Comparison of ENCODE assay signal across 15 cellular contexts in genomic region chr1:150528196-150528595, GRCh38. TPM values are rescaled to one million over a fixed set of nuclear protein-coding genes. Genes with fewer than 3 reads are reported as not detected.
DNase-seq lines count a peak whose midpoint lies in the region; ATAC-seq and TF ChIP-seq lines count a peak whose summit lies in the region.
"Had no signal": no experiment of that assay in that cellular context is flagged by ENCODE, and none has a peak within 500 bp of the region (broad histone marks: within the 10 kb centered on the region; RNA-seq: fewer than 3 reads in every experiment).

No MANE protein-coding gene starts in this region.

- no peaks in the 10 kb centered on the region for H3K9me3 Mint-ChIP-seq in activated CD4-positive, alpha-beta memory T cell treated with anti-CD3 and anti-CD28 coated beads for 36 hours

- H3K4me1 ChIP-seq in mammary epithelial cell (ENCODE audit: insufficient read depth, low read length), result peaks cover 12% of the 10 kb centered on the region
- no peaks in the 10 kb centered on the region for H3K4me1 ChIP-seq in breast epithelium
- H3K4me1 ChIP-seq in colonic mucosa, result peaks cover 6% of the 10 kb centered on the region

- H3K27ac ChIP-seq in mammary epithelial cell (ENCODE audit: insufficient read depth, low read depth, low read length), result no peak overlapping the region
- H3K27ac ChIP-seq in breast epithelium, result no peak overlapping the region
- no peak overlapping the region for H3K27ac ChIP-seq in colonic mucosa
- H3K27ac ChIP-seq: adrenal gland, PC-9, thoracic aorta had no signal

- H3K9me3 ChIP-seq in mammary epithelial cell (replicated peaks; ENCODE audit: insufficient read depth, low read length) (no peaks in the 10 kb centered on the region), breast epithelium (no peaks in the 10 kb centered on the region), colonic mucosa (no peaks in the 10 kb centered on the region)
- H3K9me3 ChIP-seq: adrenal gland, thoracic aorta had no signal

- no peaks in the 10 kb centered on the region for H3K36me3 Mint-ChIP-seq in activated CD4-positive, alpha-beta memory T cell treated with anti-CD3 and anti-CD28 coated beads for 36 hours

- no peaks in the 10 kb centered on the region for H4K20me1 ChIP-seq in mammary epithelial cell (ENCODE audit: insufficient read depth, low read length)

- no peaks in the 10 kb centered on the region for H3K27me3 Mint-ChIP-seq in activated CD4-positive, alpha-beta memory T cell treated with anti-CD3 and anti-CD28 coated beads for 36 hours
- H3K27me3 Mint-ChIP-seq: progenitor cell of endocrine pancreas had no signal

- H3K4me1 Mint-ChIP-seq in activated CD4-positive, alpha-beta memory T cell treated with anti-CD3 and anti-CD28 coated beads for 36 hours (ENCODE audit: low read depth), result no peaks in the 10 kb centered on the region

- POLR2A ChIA-PET in activated CD4-positive, alpha-beta memory T cell treated with anti-CD3 and anti-CD28 coated beads for 36 hours (lab: Charles Lee), result no interaction called here

- peak; percentile 30 for ATAC-seq in esophagus mucosa

- H3K9ac ChIP-seq in mammary epithelial cell (ENCODE audit: insufficient read depth, low read length) (no peak overlapping the region), colonic mucosa (ENCODE audit: low read depth in 2 of 2, low read length in 2 of 2) (no peak overlapping the region)

- 100% methylated on average over 1 of the region's 1 CpG for WGBS in mammary epithelial cell (ENCODE audit: low coverage, missing lambda C conversion rate)

- no peaks in the 10 kb centered on the region for H3K79me2 ChIP-seq in mammary epithelial cell (ENCODE audit: insufficient read depth, low read length)

- no peak for TF ChIP-seq POLR2A in breast epithelium (IDR thresholded peaks at IDR 0.05)

- CTCF ChIA-PET in mammary epithelial cell (lab: Charles Lee; ENCODE audit: low non-redundant PET), result no interaction called here
- CTCF ChIA-PET in activated CD4-positive, alpha-beta memory T cell treated with anti-CD3 and anti-CD28 coated beads for 36 hours (lab: Charles Lee), result interaction anchor here (0.6 kb wide), 1 partner anchor 40 kb away, joined by 3 read pairs; no protein-coding TSS in a partner anchor

- intact Hi-C loops in mammary epithelial cell (cut with micrococcal nuclease) (no loop called here), breast epithelium (cut with DNase I; ENCODE audit: low total_unique reads) (no loop called here), colonic mucosa (cut with DNase I) (no loop called here)
- intact Hi-C loops in activated CD4-positive, alpha-beta memory T cell treated with anti-CD3 and anti-CD28 coated beads for 36 hours (cut with micrococcal nuclease), result no loop called here

- in situ Hi-C loops in mammary epithelial cell (cut with MboI; ENCODE audit: low sequenced_read_pairs in 2 of 2), result loop anchor here in 1 of 2 donors (25.0 kb wide), 1 partner anchor 266 kb away; the partner anchor contains the start of genes APH1A, C1orf54 and CA14

- H3K36me3 ChIP-seq in mammary epithelial cell (ENCODE audit: insufficient read depth, low read length) (no peaks in the 10 kb centered on the region), breast epithelium (no peaks in the 10 kb centered on the region), colonic mucosa (no peaks in the 10 kb centered on the region)
- H3K36me3 ChIP-seq: adrenal gland, thoracic aorta had no signal

- no peak overlapping the region for H3K4me3 ChIP-seq in mammary epithelial cell (replicated peaks in 1 of 3; ENCODE audit: insufficient read depth in 1 of 3, low read depth in 2 of 3, low read length in 3 of 3)
- H3K4me3 ChIP-seq in breast epithelium, result no peak overlapping the region
- no peak overlapping the region for H3K4me3 ChIP-seq in colonic mucosa
- H3K4me3 ChIP-seq: adrenal gland, PC-9, thoracic aorta had no signal

- BruUV-seq in mammary epithelial cell (replicated peaks; lab: Mats Ljungman, UMichigan), result no TSS peak

- peak; percentile 47 for DNase-seq in mammary epithelial cell
- no peak for DNase-seq in breast epithelium (ENCODE audit: low spot score in 2 of 2)
- DNase-seq in stromal cell of bone marrow (ENCODE audit: low read depth), result peak; percentile 68
- no peak for DNase-seq in activated CD4-positive, alpha-beta memory T cell treated with anti-CD3 and anti-CD28 coated beads for 36 hours
- DNase-seq in colonic mucosa, result no peak
- DNase-seq: 8988T; activated CD4-positive, CD25-positive, alpha-beta regulatory T cell treated with anti-CD3 and anti-CD28 coated beads, Interleukin-2, amount 50 U/mL, for 72 hours; NCI-H1436 treated with DMSO at 0.1 percent for 48 hours; NCI-H510A treated with DMSO at 0.1 percent for 48 hours had no signal

- no peak overlapping the region for H3K27ac Mint-ChIP-seq in activated CD4-positive, alpha-beta memory T cell treated with anti-CD3 and anti-CD28 coated beads for 36 hours
- H3K27ac Mint-ChIP-seq: progenitor cell of endocrine pancreas had no signal

- H3K4me3 Mint-ChIP-seq in activated CD4-positive, alpha-beta memory T cell treated with anti-CD3 and anti-CD28 coated beads for 36 hours, result no peak overlapping the region

- dilution Hi-C loops in mammary epithelial cell (cut with HindIII; ENCODE audit: low sequenced_read_pairs), result loop anchor here (5.0 kb wide), 1 partner anchor 36 kb away; no protein-coding TSS in a partner anchor

- no peak overlapping the region for H2AFZ ChIP-seq in mammary epithelial cell (ENCODE audit: low read depth, low read length)
- H2AFZ ChIP-seq: PC-9 had no signal

- H3K4me2 ChIP-seq in mammary epithelial cell (ENCODE audit: insufficient read depth, low read depth, low read length), result no peak overlapping the region
- H3K4me2 ChIP-seq: PC-9 had no signal

- TF ChIP-seq CTCF in mammary epithelial cell (conservative IDR thresholded peaks at IDR 0.05 in 1 of 2, IDR thresholded peaks at IDR 0.05 in 1 of 2; ENCODE audit: extremely low read depth in 1 of 2, insufficient read depth in 1 of 2, low read depth in 1 of 2, low read length in 2 of 2) (no peak), breast epithelium (IDR thresholded peaks at IDR 0.05) (no peak), colonic mucosa (IDR thresholded peaks at IDR 0.05) (no peak)

- H3K27me3 ChIP-seq in mammary epithelial cell (ENCODE audit: insufficient read depth, low read length) (no peaks in the 10 kb centered on the region), breast epithelium (no peaks in the 10 kb centered on the region), colonic mucosa (no peaks in the 10 kb centered on the region)
- H3K27me3 ChIP-seq: adrenal gland had no signal

RNA-seq across cellular contexts. Expression of gene FALEC, which starts 12.6 kb away (rescaled TPM):
- total RNA-seq in mammary epithelial cell, result not detected
- polyA plus RNA-seq in mammary epithelial cell, result not detected
- polyA minus RNA-seq in mammary epithelial cell, result not detected
- total RNA-seq in breast epithelium, result 1 to 10 TPM in 1 of 3 donors, not detected in 2; 2.2 TPM
- total RNA-seq in esophagus mucosa, result 1.6 TPM
- total RNA-seq in activated CD4-positive, alpha-beta memory T cell treated with anti-CD3 and anti-CD28 coated beads for 36 hours, result not detected
- total RNA-seq in colonic mucosa, result not detected
- total RNA-seq: dermis microvascular lymphatic vessel endothelial cell, thoracic aorta had no signal

RNA-seq across cellular contexts. Expression of gene ECM1, which starts 20.3 kb away (rescaled TPM):
- 10 to 100 TPM; 12.5 to 16.2 TPM for total RNA-seq in mammary epithelial cell
- polyA plus RNA-seq in mammary epithelial cell, result 11.7 TPM
- 13.3 TPM for polyA minus RNA-seq in mammary epithelial cell
- 10 to 100 TPM in 2 of 3 donors, 1 to 10 TPM in 1; 4.0 to 53.3 (median 10.2) TPM for total RNA-seq in breast epithelium
- 438 TPM for total RNA-seq in esophagus mucosa
- total RNA-seq in activated CD4-positive, alpha-beta memory T cell treated with anti-CD3 and anti-CD28 coated beads for 36 hours, result 1 to 10 TPM; 1.1 to 1.5 TPM
- 10 to 100 TPM in 1 of 2 donors, 1 to 10 TPM in 1; 6.3 to 10.5 TPM for total RNA-seq in colonic mucosa

RNA-seq across cellular contexts. Expression of gene ADAMTSL4, which starts 21.0 kb away (rescaled TPM):
- 10 to 100 TPM in 1 of 2 donors, 1 to 10 TPM in 1; 2.9 to 98.0 TPM for total RNA-seq in mammary epithelial cell
- 4.8 TPM for polyA plus RNA-seq in mammary epithelial cell
- polyA minus RNA-seq in mammary epithelial cell, result 5.1 TPM
- 10 to 100 TPM; 11.3 to 31.8 (median 30.2) TPM for total RNA-seq in breast epithelium
- 42.9 TPM for total RNA-seq in esophagus mucosa
- 1 to 10 TPM; 1.1 TPM for total RNA-seq in activated CD4-positive, alpha-beta memory T cell treated with anti-CD3 and anti-CD28 coated beads for 36 hours
- 1 to 10 TPM; 4.9 to 6.3 TPM for total RNA-seq in colonic mucosa

RNA-seq across cellular contexts. Expression of gene TARS2, which starts 41.0 kb away (rescaled TPM):
- total RNA-seq in mammary epithelial cell (10 to 100 TPM; 23.3 to 27.0 TPM), breast epithelium (10 to 100 TPM; 12.1 to 21.4 (median 19.9) TPM), esophagus mucosa (20.3 TPM), colonic mucosa (10 to 100 TPM; 19.1 to 30.4 TPM)
- polyA plus RNA-seq in mammary epithelial cell, result 17.9 TPM
- 57.0 TPM for polyA minus RNA-seq in mammary epithelial cell
- total RNA-seq in activated CD4-positive, alpha-beta memory T cell treated with anti-CD3 and anti-CD28 coated beads for 36 hours, result 10 to 100 TPM; 46.3 to 51.7 TPM

RNA-seq across cellular contexts. Expression of gene MCL1, which starts 51.2 kb away (rescaled TPM):
- total RNA-seq in mammary epithelial cell (100 to 1,000 TPM; 289 to 455 TPM), breast epithelium (100 to 1,000 TPM; 257 to 535 (median 333) TPM), esophagus mucosa (169 TPM), colonic mucosa (100 to 1,000 TPM; 151 to 285 TPM)
- 126 TPM for polyA plus RNA-seq in mammary epithelial cell
- polyA minus RNA-seq in mammary epithelial cell, result 272 TPM
- total RNA-seq in activated CD4-positive, alpha-beta memory T cell treated with anti-CD3 and anti-CD28 coated beads for 36 hours, result 100 to 1,000 TPM; 280 to 288 TPM

Comparison
In these comparisons a context has a peak if more than half of its experiments do, and no peak if none do; other contexts are left out.
1. DNase-seq: peak in mammary epithelial cell (single experiment) and stromal cell of bone marrow (single experiment); none in breast epithelium (0 of 2), activated CD4-positive, alpha-beta memory T cell treated with anti-CD3 and anti-CD28 coated beads for 36 hours (single experiment) and colonic mucosa (single experiment).